8 cellular contexts compared by ENCODE assay signal in genomic region chr6:33391278-33392167, GRCh38. TPM values are rescaled to one million over a fixed set of nuclear protein-coding genes. Genes with fewer than 3 reads are reported as not detected.
DNase-seq lines count a peak whose midpoint lies in the region; ATAC-seq and TF ChIP-seq lines count a peak whose summit lies in the region.

Gene KIFC1 (plus strand): TSS chr6:33391823. CDS start chr6:33391986, 163 bp downstream.

- H3K4me3 ChIP-seq in choroid plexus epithelial cell (ENCODE audit: low read depth, low read length), result peak within 1 kb of the TSS; percentile 72
- peak within 1 kb of the TSS; percentile 99 for H3K4me3 ChIP-seq in kidney epithelial cell (ENCODE audit: low read depth, low read length)

- peak; percentile 93 for TF ChIP-seq CTCF in choroid plexus epithelial cell (conservative IDR thresholded peaks at IDR 0.05; ENCODE audit: low read depth, low read length)
- TF ChIP-seq CTCF in kidney epithelial cell (IDR thresholded peaks at IDR 0.05; ENCODE audit: insufficient read depth, low read length, poor library complexity, severe bottlenecking), result peak; percentile 97

- H3K36me3 ChIP-seq in kidney epithelial cell (ENCODE audit: control insufficient read depth, insufficient read depth, low read length), result no peaks in the 10 kb centered on the region

- H3K27me3 ChIP-seq in kidney epithelial cell (ENCODE audit: control insufficient read depth, insufficient read depth, low read length), result no peaks in the 10 kb centered on the region

- DNase-seq in Ammon's horn (ENCODE audit: low spot score) (peak; percentile 100), NCI-H510A (lab: John Stamatoyannopoulos, UW) (peak; percentile 99), choroid plexus epithelial cell (ENCODE audit: low read depth) (peak; percentile 100), kidney epithelial cell (ENCODE audit: low read depth) (peak; percentile 99)
- peak; percentile 98 for DNase-seq in activated CD4-positive, alpha-beta T cell treated with anti-CD3 and anti-CD28 coated beads for 24 hours (ENCODE audit: low read depth in 2 of 2)
- DNase-seq in stimulated activated CD4-positive, alpha-beta T cell treated with anti-CD3 and anti-CD28 coated beads, Interleukin-1b, Interleukin-23, amount 100 ng/mL, for 1 hour (ENCODE audit: low read depth in 2 of 2), result peak; percentile 94 to 97

- ATAC-seq in GM19043 (IDR thresholded peaks at IDR 0.05; ENCODE audit: low read depth, unreplicated experiment) (peak; percentile 91), HG03432 (IDR thresholded peaks at IDR 0.05; ENCODE audit: unreplicated experiment) (peak; percentile 89)

RNA-seq across cellular contexts. Expression of gene KIFC1, which starts in this region (rescaled TPM):
- 8.4 and 10.3 TPM in 2 replicates for total RNA-seq in kidney epithelial cell

Comparison
In these comparisons a context has a peak if more than half of its experiments do, and no peak if none do; other contexts are left out.
1. Peak in every context shown above with its lines: DNase-seq, ATAC-seq and H3K4me3 ChIP-seq.